Comparison of ENCODE assay signal across 7 cellular contexts in the genomic region with DNA sequence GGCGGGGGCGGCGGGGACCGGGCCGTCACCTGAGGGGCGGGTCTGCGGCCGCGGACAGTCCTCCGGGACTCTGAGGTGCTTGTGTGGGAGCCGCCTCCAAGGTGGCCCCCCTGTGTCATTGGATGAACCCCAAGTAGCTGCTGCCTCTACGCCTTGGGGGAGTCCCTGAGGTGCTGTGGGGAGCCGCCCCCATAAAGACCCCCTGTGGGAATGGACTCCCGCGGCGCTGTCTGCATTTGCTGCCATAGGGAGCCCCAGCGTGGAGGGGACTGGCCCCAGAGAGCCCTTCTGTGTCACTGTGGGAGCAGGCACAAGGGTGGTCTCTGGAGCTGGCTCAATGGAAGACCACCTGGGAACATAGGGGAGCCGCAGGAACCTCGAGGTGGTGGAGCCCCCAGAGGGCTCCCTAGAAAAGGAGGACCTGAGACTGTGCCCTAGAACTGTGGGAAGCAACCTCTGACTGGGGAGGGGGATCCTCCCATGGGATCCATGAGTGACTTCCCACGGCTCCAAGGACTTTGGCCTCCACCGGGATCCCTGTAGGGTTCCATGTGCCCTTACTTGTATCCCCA.
DNase-seq lines count a peak whose midpoint lies in the region; ATAC-seq and TF ChIP-seq lines count a peak whose summit lies in the region.

No MANE protein-coding gene starts in this region.

- no peaks in the 10 kb centered on the region for H3K36me3 Mint-ChIP-seq in stimulated activated memory B cell treated with anti-CD40 and anti-IgM and Interleukin-4, amounts not matched to agents 10 μg/mL and 1 μg/mL and 100 μg/mL, for 72 hours

- CTCF ChIA-PET in HEK293 (lab: Yijun Ruan, JAX), result interaction anchor here (0.9 to 1.2 kb wide), 2 partner anchors 29 to 266 kb away, joined by 4 read pairs; no protein-coding TSS in a partner anchor

- H3K27ac Mint-ChIP-seq in stimulated activated memory B cell treated with anti-CD40 and anti-IgM and Interleukin-4, amounts not matched to agents 10 μg/mL and 1 μg/mL and 100 μg/mL, for 72 hours, result no peak overlapping the region

- POLR2A ChIA-PET in HEK293 (lab: Yijun Ruan, JAX), result no interaction called here

- peak overlapping the region; percentile 14 for H3K4me3 Mint-ChIP-seq in stimulated activated memory B cell treated with anti-CD40 and anti-IgM and Interleukin-4, amounts not matched to agents 10 μg/mL and 1 μg/mL and 100 μg/mL, for 72 hours

- peaks cover 47% of the 10 kb centered on the region for H3K27me3 Mint-ChIP-seq in stimulated activated memory B cell treated with anti-CD40 and anti-IgM and Interleukin-4, amounts not matched to agents 10 μg/mL and 1 μg/mL and 100 μg/mL, for 72 hours

- peaks cover 12% of the 10 kb centered on the region for H3K4me1 Mint-ChIP-seq in stimulated activated memory B cell treated with anti-CD40 and anti-IgM and Interleukin-4, amounts not matched to agents 10 μg/mL and 1 μg/mL and 100 μg/mL, for 72 hours

- DNase-seq in SW480 (ENCODE audit: low spot score), result no peak

- H3K4me3 ChIP-seq in HEK293 (ENCODE audit: low read depth, low read length), result peak overlapping the region; percentile 38
- 0 out of 2 replicates have a peak overlapping the region, but pooled peaks have one; percentile 8 for H3K4me3 ChIP-seq in WI38 (ENCODE audit: low read depth, low read length)
- H3K4me3 ChIP-seq in iPS-18c (ENCODE audit: insufficient read depth, low read depth, low read length), result peak overlapping the region; percentile 47

- H3K27ac ChIP-seq in HEK293 (ENCODE audit: extremely low read depth, low read depth, low read length), result no peak overlapping the region

- no peaks in the 10 kb centered on the region for H3K36me3 ChIP-seq in HEK293 (ENCODE audit: control insufficient read depth in 2 of 2, insufficient read depth in 1 of 2, low read length in 2 of 2)

- no peak for TF ChIP-seq CTCF in HEK293 (tag by site-specific recombination; IDR thresholded peaks at IDR 0.05)
- TF ChIP-seq CTCF in WI38 (IDR thresholded peaks at IDR 0.05; ENCODE audit: low read depth, low read length), result no peak

- H3K9me3 Mint-ChIP-seq in stimulated activated memory B cell treated with anti-CD40 and anti-IgM and Interleukin-4, amounts not matched to agents 10 μg/mL and 1 μg/mL and 100 μg/mL, for 72 hours, result no peaks in the 10 kb centered on the region

- H3K9me3 ChIP-seq in HEK293 (ENCODE audit: control insufficient read depth, insufficient read depth, low read depth, low read length), result no peaks in the 10 kb centered on the region
- no peaks in the 10 kb centered on the region for H3K9me3 ChIP-seq in iPS-18c (ENCODE audit: control insufficient read depth, insufficient read depth, low read length)

- no peaks in the 10 kb centered on the region for H3K4me1 ChIP-seq in HEK293 (ENCODE audit: control insufficient read depth, insufficient read depth, low read length)

- ATAC-seq in stimulated activated memory B cell treated with anti-CD40 and anti-IgM and Interleukin-4, amounts not matched to agents 10 μg/mL and 1 μg/mL and 100 μg/mL, for 72 hours, result peak; percentile 14
- ATAC-seq in HG03457 (IDR thresholded peaks at IDR 0.05; ENCODE audit: unreplicated experiment), result no peak
- no peak for ATAC-seq in HG02642 (IDR thresholded peaks at IDR 0.05; ENCODE audit: poor library complexity, unreplicated experiment)

TF ChIP-seq in HEK293, 187 proteins besides CTCF, POLR2A, EP300 and RAD21:
- TF ChIP-seq, protein P1, sequence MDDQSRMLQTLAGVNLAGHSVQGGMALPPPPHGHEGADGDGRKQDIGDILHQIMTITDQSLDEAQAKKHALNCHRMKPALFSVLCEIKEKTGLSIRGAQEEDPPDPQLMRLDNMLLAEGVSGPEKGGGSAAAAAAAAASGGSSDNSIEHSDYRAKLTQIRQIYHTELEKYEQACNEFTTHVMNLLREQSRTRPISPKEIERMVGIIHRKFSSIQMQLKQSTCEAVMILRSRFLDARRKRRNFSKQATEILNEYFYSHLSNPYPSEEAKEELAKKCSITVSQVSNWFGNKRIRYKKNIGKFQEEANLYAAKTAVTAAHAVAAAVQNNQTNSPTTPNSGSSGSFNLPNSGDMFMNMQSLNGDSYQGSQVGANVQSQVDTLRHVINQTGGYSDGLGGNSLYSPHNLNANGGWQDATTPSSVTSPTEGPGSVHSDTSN (CRISPR knock-in tag; IDR thresholded peaks at IDR 0.05), result no peak
- TF ChIP-seq ZIC2 (tag by site-specific recombination; IDR thresholded peaks at IDR 0.05) (peak; percentile 83), GLIS1 (tag by site-specific recombination; IDR thresholded peaks at IDR 0.05) (peak; percentile 90), ZFHX2 (tag by site-specific recombination; conservative IDR thresholded peaks at IDR 0.05) (peak; percentile 39), GLIS2 (tag by site-specific recombination; IDR thresholded peaks at IDR 0.05) (peak; percentile 90), SP2 (tag by site-specific recombination; IDR thresholded peaks at IDR 0.05) (0 out of 2 replicates have a peak, but pooled peaks have one; percentile 16), HOXD13 (CRISPR knock-in tag; IDR thresholded peaks at IDR 0.05; ENCODE audit: borderline replicate concordance) (no peak), ZNF76 (tag by site-specific recombination; IDR thresholded peaks at IDR 0.05; ENCODE audit: borderline replicate concordance, low read depth) (no peak), SETDB1 (IDR thresholded peaks at IDR 0.05; ENCODE audit: insufficient read length, low read length) (no peak)
- TF ChIP-seq, protein P2, sequence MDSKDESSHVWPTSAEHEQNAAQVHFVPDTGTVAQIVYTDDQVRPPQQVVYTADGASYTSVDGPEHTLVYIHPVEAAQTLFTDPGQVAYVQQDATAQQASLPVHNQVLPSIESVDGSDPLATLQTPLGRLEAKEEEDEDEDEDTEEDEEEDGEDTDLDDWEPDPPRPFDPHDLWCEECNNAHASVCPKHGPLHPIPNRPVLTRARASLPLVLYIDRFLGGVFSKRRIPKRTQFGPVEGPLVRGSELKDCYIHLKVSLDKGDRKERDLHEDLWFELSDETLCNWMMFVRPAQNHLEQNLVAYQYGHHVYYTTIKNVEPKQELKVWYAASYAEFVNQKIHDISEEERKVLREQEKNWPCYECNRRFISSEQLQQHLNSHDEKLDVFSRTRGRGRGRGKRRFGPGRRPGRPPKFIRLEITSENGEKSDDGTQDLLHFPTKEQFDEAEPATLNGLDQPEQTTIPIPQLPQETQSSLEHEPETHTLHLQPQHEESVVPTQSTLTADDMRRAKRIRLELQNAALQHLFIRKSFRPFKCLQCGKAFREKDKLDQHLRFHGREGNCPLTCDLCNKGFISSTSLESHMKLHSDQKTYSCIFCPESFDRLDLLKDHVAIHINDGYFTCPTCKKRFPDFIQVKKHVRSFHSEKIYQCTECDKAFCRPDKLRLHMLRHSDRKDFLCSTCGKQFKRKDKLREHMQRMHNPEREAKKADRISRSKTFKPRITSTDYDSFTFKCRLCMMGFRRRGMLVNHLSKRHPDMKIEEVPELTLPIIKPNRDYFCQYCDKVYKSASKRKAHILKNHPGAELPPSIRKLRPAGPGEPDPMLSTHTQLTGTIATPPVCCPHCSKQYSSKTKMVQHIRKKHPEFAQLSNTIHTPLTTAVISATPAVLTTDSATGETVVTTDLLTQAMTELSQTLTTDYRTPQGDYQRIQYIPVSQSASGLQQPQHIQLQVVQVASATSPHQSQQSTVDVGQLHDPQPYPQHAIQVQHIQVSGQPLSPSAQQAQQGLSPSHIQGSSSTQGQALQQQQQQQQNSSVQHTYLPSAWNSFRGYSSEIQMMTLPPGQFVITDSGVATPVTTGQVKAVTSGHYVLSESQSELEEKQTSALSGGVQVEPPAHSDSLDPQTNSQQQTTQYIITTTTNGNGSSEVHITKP (tag by site-specific recombination; IDR thresholded peaks at IDR 0.05), result 0 out of 2 replicates have a peak, but pooled peaks have one; percentile 29
